Comparison of ENCODE assay signal across 16 cellular contexts in genomic region chr15:80685628-80686027, GRCh38. TPM values are rescaled to one million over a fixed set of nuclear protein-coding genes. Genes with fewer than 3 reads are reported as not detected.
DNase-seq lines count a peak whose midpoint lies in the region; ATAC-seq and TF ChIP-seq lines count a peak whose summit lies in the region.
"Had no signal": no experiment of that assay in that cellular context is flagged by ENCODE, and none has a peak within 500 bp of the region (broad histone marks: within the 10 kb centered on the region; RNA-seq: fewer than 3 reads in every experiment).

No MANE protein-coding gene starts in this region.

- H3K4me3 ChIP-seq in IMR-90 (ENCODE audit: insufficient read depth, low read depth, low read length): no peak overlapping the region
- H3K4me3 ChIP-seq in RWPE2 (ENCODE audit: severe bottlenecking): no peak overlapping the region
- H3K4me3 ChIP-seq: GM23248 had no signal

- H3K4ac ChIP-seq in IMR-90 (ENCODE audit: low read depth, low read length): no peak overlapping the region

- H2AFZ ChIP-seq in IMR-90 (replicated peaks; ENCODE audit: low read length, poor library complexity): no peak overlapping the region
- H2AFZ ChIP-seq: GM23248 had no signal

- H3K27me3 Mint-ChIP-seq in mesothelial cell of epicardium (ENCODE audit: low read depth): no peaks in the 10 kb centered on the region
- H3K27me3 Mint-ChIP-seq in stimulated activated memory B cell treated with anti-CD40 and anti-IgM and Interleukin-4, amounts not matched to agents 10 μg/mL and 1 μg/mL and 100 μg/mL, for 72 hours: peaks cover 31% of the 10 kb centered on the region

- H2BK120ac ChIP-seq in IMR-90 (ENCODE audit: low read depth, low read length): no peak overlapping the region

- TF ChIP-seq CTCF in IMR-90 (conservative IDR thresholded peaks at IDR 0.05; ENCODE audit: low read depth, low read length) (no peak), RWPE2 (IDR thresholded peaks at IDR 0.05; ENCODE audit: poor library complexity, severe bottlenecking) (no peak), foreskin keratinocyte (conservative IDR thresholded peaks at IDR 0.05) (no peak), mesothelial cell of epicardium (IDR thresholded peaks at IDR 0.05; ENCODE audit: unreplicated experiment) (no peak)

- H3K56ac ChIP-seq in IMR-90 (ENCODE audit: extremely low read depth, insufficient read depth, low read length): no peak overlapping the region

- peaks cover 7% of the 10 kb centered on the region for H3K9me3 Mint-ChIP-seq in stimulated activated effector memory CD8-positive, alpha-beta T cell treated with anti-CD3 and anti-CD28 coated beads, Interleukin-12 subunit alpha, Interleukin-12 subunit beta, amount 100 ng/mL, for 72 hours
- no peaks in the 10 kb centered on the region for H3K9me3 Mint-ChIP-seq in mesothelial cell of epicardium
- H3K9me3 Mint-ChIP-seq in stimulated activated memory B cell treated with anti-CD40 and anti-IgM and Interleukin-4, amounts not matched to agents 10 μg/mL and 1 μg/mL and 100 μg/mL, for 72 hours: peaks cover 5% of the 10 kb centered on the region

- no peaks in the 10 kb centered on the region for H3K4me1 ChIP-seq in IMR-90 (ENCODE audit: control insufficient read depth, insufficient read depth, low read length)
- H3K4me1 ChIP-seq in RWPE2 (ENCODE audit: insufficient read depth, poor library complexity, severe bottlenecking): no peaks in the 10 kb centered on the region
- no peaks in the 10 kb centered on the region for H3K4me1 ChIP-seq in foreskin keratinocyte

- no peak overlapping the region for H3K4me2 ChIP-seq in IMR-90 (ENCODE audit: low read depth, low read length)

- no peaks in the 10 kb centered on the region for H3K9me1 ChIP-seq in IMR-90 (ENCODE audit: insufficient read depth, low read length)

- dilution Hi-C loops in IMR-90 (cut with HindIII; ENCODE audit: low sequenced_read_pairs, unreplicated experiment): no loop called here

- intact Hi-C loops in IMR-90 (cut with micrococcal nuclease): no loop called here

- POLR2A ChIA-PET in IMR-90 (lab: Charles Lee; ENCODE audit: unreplicated experiment): no interaction called here

- no peak overlapping the region for H4K91ac ChIP-seq in IMR-90 (ENCODE audit: insufficient read depth, low read depth, low read length)

- no peak overlapping the region for H2BK5ac ChIP-seq in IMR-90 (ENCODE audit: low read depth, low read length, poor library complexity, severe bottlenecking)

- no peak overlapping the region for H2AK5ac ChIP-seq in IMR-90 (ENCODE audit: low read depth, low read length)

- H4K20me1 ChIP-seq in IMR-90 (ENCODE audit: insufficient read depth, low read length): no peaks in the 10 kb centered on the region

- no peaks in the 10 kb centered on the region for H3K36me3 ChIP-seq in IMR-90 (ENCODE audit: control insufficient read depth, insufficient read depth, low read length)
- no peaks in the 10 kb centered on the region for H3K36me3 ChIP-seq in RWPE2 (ENCODE audit: low read depth)

- CTCF ChIA-PET in IMR-90 (lab: Yijun Ruan, JAX): no interaction called here

- H3K79me1 ChIP-seq in IMR-90 (ENCODE audit: low read depth in 1 of 2, low read length in 2 of 2): peaks cover 0 to 2% of the 10 kb centered on the region in 2 experiments; a peak in 1 of 4 replicates

- H3K18ac ChIP-seq in IMR-90 (ENCODE audit: low read depth, low read length): no peak overlapping the region

- in situ Hi-C loops in IMR-90 (cut with MboI; ENCODE audit: low sequenced_read_pairs): loop anchor here (5.0 kb wide), 1 partner anchor 48 kb away; no protein-coding TSS in a partner anchor

- H3K9ac ChIP-seq in IMR-90 (ENCODE audit: low read depth, low read length): no peak overlapping the region
- H3K9ac ChIP-seq: GM23248 had no signal

- no peak overlapping the region for H4K5ac ChIP-seq in IMR-90 (ENCODE audit: low read depth, low read length)

- no peak overlapping the region for H3K27ac Mint-ChIP-seq in stimulated activated effector memory CD8-positive, alpha-beta T cell treated with anti-CD3 and anti-CD28 coated beads, Interleukin-12 subunit alpha, Interleukin-12 subunit beta, amount 100 ng/mL, for 72 hours
- H3K27ac Mint-ChIP-seq in mesothelial cell of epicardium: no peak overlapping the region
- no peak overlapping the region for H3K27ac Mint-ChIP-seq in stimulated activated memory B cell treated with anti-CD40 and anti-IgM and Interleukin-4, amounts not matched to agents 10 μg/mL and 1 μg/mL and 100 μg/mL, for 72 hours
- H3K27ac Mint-ChIP-seq: CD4-positive, alpha-beta memory T cell had no signal

- DNase-seq in IMR-90 (no peak), RWPE2 (ENCODE audit: low spot score) (no peak), foreskin keratinocyte (no peak), NCI-H226 (no peak), mesothelial cell of epicardium (ENCODE audit: low spot score in 2 of 2, unreplicated experiment in 2 of 2) (no peak)
- no peak for DNase-seq in stimulated activated effector memory CD8-positive, alpha-beta T cell treated with anti-CD3 and anti-CD28 coated beads, Interleukin-12 subunit alpha, Interleukin-12 subunit beta, amount 100 ng/mL, for 72 hours (ENCODE audit: low spot score in 2 of 2)
- DNase-seq: C1 segment of cervical spinal cord; Calu3; CD4-positive, alpha-beta memory T cell; COR-L47; DND-41; GM23248; H7; HCEC 1CT had no signal

- H2AK9ac ChIP-seq in IMR-90 (replicated peaks; ENCODE audit: low read depth, low read length, poor library complexity): no peak overlapping the region

- H3K27me3 ChIP-seq in IMR-90 (ENCODE audit: control insufficient read depth, insufficient read depth, low read length) (peaks cover 3% of the 10 kb centered on the region; the same call in 1 of the 2 replicates), RWPE2 (ENCODE audit: insufficient read depth, poor library complexity, severe bottlenecking) (no peaks in the 10 kb centered on the region), foreskin keratinocyte (no peaks in the 10 kb centered on the region)

- H3K23ac ChIP-seq in IMR-90 (ENCODE audit: low read depth, low read length): no peak overlapping the region

- H3K9me3 ChIP-seq in IMR-90 (ENCODE audit: control insufficient read depth, insufficient read depth, low read length) (no peaks in the 10 kb centered on the region), RWPE2 (ENCODE audit: severe bottlenecking) (no peaks in the 10 kb centered on the region)

- H3K4me1 Mint-ChIP-seq in stimulated activated effector memory CD8-positive, alpha-beta T cell treated with anti-CD3 and anti-CD28 coated beads, Interleukin-12 subunit alpha, Interleukin-12 subunit beta, amount 100 ng/mL, for 72 hours: no peaks in the 10 kb centered on the region
- peaks cover 7% of the 10 kb centered on the region for H3K4me1 Mint-ChIP-seq in mesothelial cell of epicardium
- no peaks in the 10 kb centered on the region for H3K4me1 Mint-ChIP-seq in stimulated activated memory B cell treated with anti-CD40 and anti-IgM and Interleukin-4, amounts not matched to agents 10 μg/mL and 1 μg/mL and 100 μg/mL, for 72 hours
- H3K4me1 Mint-ChIP-seq: CD4-positive, alpha-beta memory T cell had no signal

- TF ChIP-seq RAD21 in IMR-90 (IDR thresholded peaks at IDR 0.05; ENCODE audit: low read length): no peak

- H2BK20ac ChIP-seq in IMR-90 (ENCODE audit: low read depth, low read length): no peak overlapping the region

- H3K36me3 Mint-ChIP-seq in stimulated activated effector memory CD8-positive, alpha-beta T cell treated with anti-CD3 and anti-CD28 coated beads, Interleukin-12 subunit alpha, Interleukin-12 subunit beta, amount 100 ng/mL, for 72 hours: no peaks in the 10 kb centered on the region
- no peaks in the 10 kb centered on the region for H3K36me3 Mint-ChIP-seq in mesothelial cell of epicardium
- no peaks in the 10 kb centered on the region for H3K36me3 Mint-ChIP-seq in stimulated activated memory B cell treated with anti-CD40 and anti-IgM and Interleukin-4, amounts not matched to agents 10 μg/mL and 1 μg/mL and 100 μg/mL, for 72 hours
- H3K36me3 Mint-ChIP-seq: CD4-positive, alpha-beta memory T cell had no signal

- TF ChIP-seq POLR2A in IMR-90 (IDR thresholded peaks at IDR 0.05; ENCODE audit: low read depth, low read length): no peak

- H2BK15ac ChIP-seq in IMR-90 (ENCODE audit: low read depth, low read length): no peak overlapping the region

- H3K4me3 Mint-ChIP-seq in stimulated activated effector memory CD8-positive, alpha-beta T cell treated with anti-CD3 and anti-CD28 coated beads, Interleukin-12 subunit alpha, Interleukin-12 subunit beta, amount 100 ng/mL, for 72 hours: no peak overlapping the region
- H3K4me3 Mint-ChIP-seq in mesothelial cell of epicardium: no peak overlapping the region
- no peak overlapping the region for H3K4me3 Mint-ChIP-seq in stimulated activated memory B cell treated with anti-CD40 and anti-IgM and Interleukin-4, amounts not matched to agents 10 μg/mL and 1 μg/mL and 100 μg/mL, for 72 hours
- H3K4me3 Mint-ChIP-seq: CD4-positive, alpha-beta memory T cell had no signal

- no peak overlapping the region for H4K8ac ChIP-seq in IMR-90 (ENCODE audit: low read depth in 2 of 2, low read length in 2 of 2)

- H3K14ac ChIP-seq in IMR-90 (replicated peaks; ENCODE audit: low read depth, low read length): peak overlapping the region; percentile 53; the same call in 1 of the 2 replicates

- WGBS in IMR-90 (ENCODE audit: extremely low coverage in 2 of 2, insufficient read length in 1 of 2), 2 experiments: 83% methylated on average over 1 of the region's 1 CpG; no CpG with 5 or more reads in 1 of the 2 experiments

- no TSS peak for BruUV-seq in IMR-90 (replicated peaks; lab: Mats Ljungman, UMichigan)

- ATAC-seq in IMR-90 (ENCODE audit: low read depth) (no peak), RWPE2 (ENCODE audit: low read depth) (peak; percentile 19; the same call in 1 of the 3 replicates), foreskin keratinocyte (peak; percentile 18), GM21367 (IDR thresholded peaks at IDR 0.05; ENCODE audit: unreplicated experiment) (no peak)
- ATAC-seq in stimulated activated effector memory CD8-positive, alpha-beta T cell treated with anti-CD3 and anti-CD28 coated beads, Interleukin-12 subunit alpha, Interleukin-12 subunit beta, amount 100 ng/mL, for 72 hours: peak; percentile 60
- no peak for ATAC-seq in stimulated activated memory B cell treated with anti-CD40 and anti-IgM and Interleukin-4, amounts not matched to agents 10 μg/mL and 1 μg/mL and 100 μg/mL, for 72 hours

- no peak overlapping the region for H3K27ac ChIP-seq in IMR-90 (ENCODE audit: insufficient read depth, low read length)
- H3K27ac ChIP-seq in RWPE2 (ENCODE audit: poor library complexity, severe bottlenecking): no peak overlapping the region
- H3K27ac ChIP-seq in foreskin keratinocyte: no peak overlapping the region
- H3K27ac ChIP-seq: GM23248 had no signal

TF ChIP-seq in IMR-90, 13 proteins besides CTCF, POLR2A, EP300 and RAD21 (continues in another document):
- TF ChIP-seq CHD1 (IDR thresholded peaks at IDR 0.05; ENCODE audit: low read depth, low read length) (no peak), RCOR1 (IDR thresholded peaks at IDR 0.05; ENCODE audit: insufficient replicate concordance, low read length) (no peak)

RNA-seq across cellular contexts. Expression of gene ABHD17C, which starts 9.5 kb away (rescaled TPM):
- total RNA-seq in IMR-90 (2012; rRNA removed): 5.3 and 5.4 TPM in 2 replicates
- 10.3 TPM in 2 replicates for polyA plus RNA-seq in IMR-90 (2012; rRNA removed)
- polyA plus RNA-seq in IMR-90 (2012; cell fraction: cytosol; rRNA removed): 6.5 and 8.3 TPM in 2 replicates
- 4.5 and 10.1 TPM in 2 replicates for polyA plus RNA-seq in IMR-90 (2012; cell fraction: nucleus; rRNA removed; ENCODE audit: low replicate concordance)
- total RNA-seq in foreskin keratinocyte: 18.6 and 24.8 TPM in 2 replicates
- polyA plus RNA-seq in foreskin keratinocyte: 12.8 and 19.7 TPM in 2 replicates
- total RNA-seq in mesothelial cell of epicardium: 17.0 to 18.0 TPM (median 17.9 TPM) in 3 replicates

Comparison
In these comparisons a context has a peak if more than half of its experiments do, and no peak if none do; other contexts are left out.
1. ATAC-seq: peak in RWPE2 (single experiment), foreskin keratinocyte (single experiment) and stimulated activated effector memory CD8-positive, alpha-beta T cell treated with anti-CD3 and anti-CD28 coated beads, Interleukin-12 subunit alpha, Interleukin-12 subunit beta, amount 100 ng/mL, for 72 hours (single experiment); none in IMR-90 (single experiment), GM21367 (single experiment) and stimulated activated memory B cell treated with anti-CD40 and anti-IgM and Interleukin-4, amounts not matched to agents 10 μg/mL and 1 μg/mL and 100 μg/mL, for 72 hours (single experiment).